In the genomic region with DNA sequence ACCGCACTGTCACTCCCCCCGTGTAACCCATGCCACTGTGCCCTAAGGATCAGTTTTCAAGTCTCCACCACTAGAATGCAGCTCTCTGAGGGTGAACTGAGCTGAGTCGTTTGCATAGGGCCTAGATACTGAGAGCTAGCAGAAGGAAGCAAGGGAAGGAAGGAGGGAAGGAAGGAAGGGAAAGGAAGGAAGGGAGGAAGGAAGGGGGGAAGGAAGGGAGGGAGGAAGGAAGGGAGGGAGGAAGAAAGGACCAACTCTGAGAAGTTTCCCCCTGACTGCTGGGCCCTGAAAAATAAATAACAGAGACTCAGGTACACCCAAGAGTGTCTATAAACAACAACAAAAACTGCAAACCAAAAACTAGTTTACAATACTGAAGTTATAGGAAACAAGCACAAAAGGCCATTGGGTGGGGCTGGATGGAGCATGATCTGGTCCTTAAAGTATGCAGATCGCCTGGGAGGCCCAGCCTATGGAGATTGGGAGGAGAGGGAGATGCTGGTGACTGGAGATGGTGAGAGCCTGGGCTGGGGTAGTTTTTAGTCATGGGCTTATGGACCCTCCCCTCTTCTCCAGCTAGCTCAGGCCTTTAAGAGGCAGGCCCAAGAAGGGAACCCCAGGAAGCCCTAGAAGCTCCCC, we compare ENCODE assay signal across 9 cellular contexts. TPM values are rescaled to one million over a fixed set of nuclear protein-coding genes. Genes with fewer than 3 reads are reported as not detected.
DNase-seq lines count a peak whose midpoint lies in the region; ATAC-seq and TF ChIP-seq lines count a peak whose summit lies in the region.
"Had no signal": no experiment of that assay in that cellular context is flagged by ENCODE, and none has a peak within 500 bp of the region (broad histone marks: within the 10 kb centered on the region; RNA-seq: fewer than 3 reads in every experiment).

No MANE protein-coding gene starts in this region.

- H3K9me2 ChIP-seq in DOHH2 (replicated peaks; ENCODE audit: control insufficient read depth, low read length), result no peaks in the 10 kb centered on the region

- H3K4me2 ChIP-seq in DOHH2 (ENCODE audit: low read length), result peak overlapping the region; percentile 97

- H3K36me3 ChIP-seq in DOHH2 (ENCODE audit: control insufficient read depth, low read length) (peaks cover 25% of the 10 kb centered on the region), neutrophil (peaks cover 63% of the 10 kb centered on the region)

- ATAC-seq in GM21529 (IDR thresholded peaks at IDR 0.05; ENCODE audit: unreplicated experiment), result no peak

- H3K4me1 Mint-ChIP-seq in endothelial cell (ENCODE audit: unreplicated experiment), result peaks cover 25% of the 10 kb centered on the region

- no peaks in the 10 kb centered on the region for H3K9me3 ChIP-seq in DOHH2 (ENCODE audit: control insufficient read depth, insufficient read depth, low read length)
- peaks cover 4% of the 10 kb centered on the region for H3K9me3 ChIP-seq in neutrophil

- H3K79me2 ChIP-seq in DOHH2 (ENCODE audit: control insufficient read depth, low read length), result peaks cover 29% of the 10 kb centered on the region

- H3K4me3 ChIP-seq in DOHH2 (ENCODE audit: low read length) (peak overlapping the region; percentile 96), neutrophil (ENCODE audit: low read depth in 1 of 2, low read length in 1 of 2) (no peak overlapping the region)

- H3K36me3 Mint-ChIP-seq in endothelial cell (ENCODE audit: low read depth, unreplicated experiment), result peaks cover 14% of the 10 kb centered on the region

- no peaks in the 10 kb centered on the region for H3K27me3 ChIP-seq in DOHH2 (ENCODE audit: control insufficient read depth, low read length)
- H3K27me3 ChIP-seq in neutrophil, result no peaks in the 10 kb centered on the region

- H3K4me3 Mint-ChIP-seq in endothelial cell (ENCODE audit: unreplicated experiment), result peak overlapping the region; percentile 100

- H3K9me3 Mint-ChIP-seq in endothelial cell (ENCODE audit: unreplicated experiment), result no peaks in the 10 kb centered on the region

- H3K27me3 Mint-ChIP-seq in endothelial cell (ENCODE audit: unreplicated experiment), result peaks cover 18% of the 10 kb centered on the region

- H3K27ac Mint-ChIP-seq in endothelial cell (ENCODE audit: unreplicated experiment), result peak overlapping the region; percentile 68

- DNase-seq in HS-27A (ENCODE audit: low read depth), result peak; percentile 39
- DNase-seq in endothelial cell (ENCODE audit: low spot score), result no peak
- DNase-seq in NCI-H1092 treated with DMSO at 0.1 percent for 48 hours (lab: John Stamatoyannopoulos, UW), result no peak
- DNase-seq in Kasumi-1 (lab: John Stamatoyannopoulos, UW), result no peak
- DNase-seq: NCI-H1930 had no signal

- TF ChIP-seq CTCF in DOHH2 (IDR thresholded peaks at IDR 0.05; ENCODE audit: low read depth, low read length, poor library complexity, severe bottlenecking) (no peak), endothelial cell (IDR thresholded peaks at IDR 0.05; ENCODE audit: unreplicated experiment) (no peak), neutrophil (IDR thresholded peaks at IDR 0.05) (no peak)

- peaks cover 4% of the 10 kb centered on the region; the same call in 1 of the 2 replicates for H3F3A ChIP-seq in DOHH2 (ENCODE audit: control insufficient read depth, insufficient read depth)

- H3K4me1 ChIP-seq in DOHH2 (ENCODE audit: control insufficient read depth, low read length) (peaks cover 27% of the 10 kb centered on the region), neutrophil (ENCODE audit: control insufficient read depth in 1 of 2, insufficient read depth in 1 of 2, low read depth in 1 of 2, low read length in 1 of 2) (peaks cover 44 to 46% of the 10 kb centered on the region in 2 experiments)

- no peaks in the 10 kb centered on the region for H4K20me1 ChIP-seq in DOHH2 (ENCODE audit: control insufficient read depth, insufficient read depth, low read depth, low read length)

- peak overlapping the region; percentile 84 for H3K27ac ChIP-seq in DOHH2 (ENCODE audit: low read depth, low read length)
- H3K27ac ChIP-seq in neutrophil, result peak overlapping the region; percentile 82

RNA-seq across cellular contexts. Expression of gene MRPS15, which starts 1.7 kb away (rescaled TPM):
- total RNA-seq in endothelial cell (ENCODE audit: unreplicated experiment), result 78.8 TPM

RNA-seq across cellular contexts. Expression of gene OSCP1, which starts 15.6 kb away (rescaled TPM):
- 5.1 TPM for total RNA-seq in endothelial cell (ENCODE audit: unreplicated experiment)
- total RNA-seq: T-helper 1 cell treated with Interleukin-12 subunit alpha and Interleukin-12 subunit beta and Interleukin-4 antibody, amounts not matched to agents 30 ng/mL and 1 ng/mL, for 36 hours had no signal

RNA-seq across cellular contexts. Expression of gene CSF3R, which starts 16.9 kb away (rescaled TPM):
- 1.4 TPM for total RNA-seq in endothelial cell (ENCODE audit: unreplicated experiment)
